Comparison of ENCODE assay signal across 12 cellular contexts in genomic region chr9:5947912-5948311, GRCh38. TPM values are rescaled to one million over a fixed set of nuclear protein-coding genes. Genes with fewer than 3 reads are reported as not detected.
A peak's percentile ranks its signal among the peaks of the same experiment; 100 is the strongest.
DNase-seq lines count a peak whose midpoint lies in the region; ATAC-seq and TF ChIP-seq lines count a peak whose summit lies in the region.
"Had no signal": no experiment of that assay in that cellular context is flagged by ENCODE, and none has a peak within 500 bp of the region (broad histone marks: within the 10 kb centered on the region; RNA-seq: fewer than 3 reads in every experiment).

No MANE protein-coding gene starts in this region.

- no peak for DNase-seq in activated naive CD4-positive, alpha-beta T cell treated with anti-CD3 and anti-CD28 coated beads, Interleukin-2, amount 50 U/mL, for 72 hours (ENCODE audit: low spot score in 2 of 2)
- DNase-seq in activated naive CD4-positive, alpha-beta T cell treated with anti-CD3 and anti-CD28 coated beads, Interleukin-2, amount 50 U/mL, for 16 hours = no peak
- DNase-seq in NCI-H2107 (lab: John Stamatoyannopoulos, UW) = peak; percentile 25
- DNase-seq in choroid plexus epithelial cell (ENCODE audit: low read depth) = peak; percentile 41
- no peak for DNase-seq in stimulated activated naive CD8-positive, alpha-beta T cell treated with anti-CD3 and anti-CD28 coated beads, Interleukin-15, Interleukin-2, amounts not matched to agents 100 U/mL and 50 U/mL, for 24 hours
- DNase-seq in activated T-cell treated with anti-CD3 and anti-CD28 coated beads, Interleukin-2, amount 50 U/mL, for 1 hour = no peak
- DNase-seq: hypothalamus had no signal

- H3K36me3 Mint-ChIP-seq in activated naive CD4-positive, alpha-beta T cell treated with anti-CD3 and anti-CD28 coated beads, Interleukin-2, amount 50 U/mL, for 72 hours = no peaks in the 10 kb centered on the region

- no peak for TF ChIP-seq CTCF in choroid plexus epithelial cell (conservative IDR thresholded peaks at IDR 0.05; ENCODE audit: low read depth, low read length)

- no peak overlapping the region for H3K27ac Mint-ChIP-seq in activated naive CD4-positive, alpha-beta T cell treated with anti-CD3 and anti-CD28 coated beads, Interleukin-2, amount 50 U/mL, for 72 hours

- H3K4me3 ChIP-seq in choroid plexus epithelial cell (ENCODE audit: low read depth, low read length) = no peak overlapping the region
- H3K4me3 ChIP-seq: SJSA1 had no signal

- ATAC-seq in activated naive CD4-positive, alpha-beta T cell treated with anti-CD3 and anti-CD28 coated beads, Interleukin-2, amount 50 U/mL, for 72 hours = peak; percentile 20 to 71
- ATAC-seq in stimulated activated naive CD8-positive, alpha-beta T cell treated with anti-CD3 and anti-CD28 coated beads, Interleukin-15, Interleukin-2, amounts not matched to agents 100 U/mL and 50 U/mL, for 24 hours = peak; percentile 57
- no peak for ATAC-seq in HG03457 (IDR thresholded peaks at IDR 0.05; ENCODE audit: unreplicated experiment)
- no peak for ATAC-seq in HG03378 (IDR thresholded peaks at IDR 0.05; ENCODE audit: unreplicated experiment)

- H3K9me3 Mint-ChIP-seq in activated naive CD4-positive, alpha-beta T cell treated with anti-CD3 and anti-CD28 coated beads, Interleukin-2, amount 50 U/mL, for 72 hours = no peaks in the 10 kb centered on the region

RNA-seq across cellular contexts. Expression of gene MLANA, which starts 57.2 kb away (rescaled TPM):
- total RNA-seq in activated naive CD4-positive, alpha-beta T cell treated with anti-CD3 and anti-CD28 coated beads, Interleukin-2, amount 50 U/mL, for 72 hours = not detected
- total RNA-seq: dermis microvascular lymphatic vessel endothelial cell, omental fat pad, SJSA1 had no signal

Comparison
In these comparisons a context has a peak if more than half of its experiments do, and no peak if none do; other contexts are left out.
1. ATAC-seq: peak in activated naive CD4-positive, alpha-beta T cell treated with anti-CD3 and anti-CD28 coated beads, Interleukin-2, amount 50 U/mL, for 72 hours (2 of 2) and stimulated activated naive CD8-positive, alpha-beta T cell treated with anti-CD3 and anti-CD28 coated beads, Interleukin-15, Interleukin-2, amounts not matched to agents 100 U/mL and 50 U/mL, for 24 hours (single experiment); none in HG03457 (single experiment) and HG03378 (single experiment).
2. DNase-seq: peak in NCI-H2107 (single experiment) and choroid plexus epithelial cell (single experiment); none in activated naive CD4-positive, alpha-beta T cell treated with anti-CD3 and anti-CD28 coated beads, Interleukin-2, amount 50 U/mL, for 72 hours (0 of 2), activated naive CD4-positive, alpha-beta T cell treated with anti-CD3 and anti-CD28 coated beads, Interleukin-2, amount 50 U/mL, for 16 hours (single experiment), stimulated activated naive CD8-positive, alpha-beta T cell treated with anti-CD3 and anti-CD28 coated beads, Interleukin-15, Interleukin-2, amounts not matched to agents 100 U/mL and 50 U/mL, for 24 hours (single experiment) and activated T-cell treated with anti-CD3 and anti-CD28 coated beads, Interleukin-2, amount 50 U/mL, for 1 hour (single experiment).